In genomic region chrX:16920116-16920515, GRCh38 we compare ENCODE assay signal across 24 cellular contexts. TPM values are rescaled to one million over a fixed set of nuclear protein-coding genes. Genes with fewer than 3 reads are reported as not detected.
DNase-seq lines count a peak whose midpoint lies in the region; ATAC-seq, FAIRE-seq and TF ChIP-seq lines count a peak whose summit lies in the region.
"Had no signal": no experiment of that assay in that cellular context is flagged by ENCODE, and none has a peak within 500 bp of the region (broad histone marks: within the 10 kb centered on the region; RNA-seq: fewer than 3 reads in every experiment).

No MANE protein-coding gene starts in this region.

- in situ Hi-C loops in HepG2 (cut with HindIII; ENCODE audit: extremely low pct_ligation_motif_present, low pct_unique_long_range_greater_than_20kb), result no loop called here

- POLR2A ChIA-PET in HepG2 (lab: Yijun Ruan, JAX) (no interaction called here), endothelial cell of umbilical vein (lab: Charles Lee) (no interaction called here), HEK293T (lab: Yijun Ruan, JAX) (no interaction called here)

- no peaks in the 10 kb centered on the region for H3K36me3 Mint-ChIP-seq in nephron (ENCODE audit: low read depth)
- H3K36me3 Mint-ChIP-seq: CD4-positive, CD25-positive, alpha-beta regulatory T cell had no signal

- TF ChIP-seq RAD21 in liver (IDR thresholded peaks at IDR 0.05) (no peak), HepG2 (CRISPR knock-in tag; IDR thresholded peaks at IDR 0.05) (no peak)

- no peaks in the 10 kb centered on the region for H4K20me1 ChIP-seq in HepG2 (ENCODE audit: insufficient read depth, low read length)
- H4K20me1 ChIP-seq in endothelial cell of umbilical vein (replicated peaks; ENCODE audit: control insufficient read depth, extremely low read depth, insufficient read depth, low read length), result no peaks in the 10 kb centered on the region

- BruUV-seq in HepG2 (replicated peaks; lab: Mats Ljungman, UMichigan) (no TSS peak), endothelial cell of umbilical vein (replicated peaks; lab: Mats Ljungman, UMichigan) (no TSS peak)

- no peak for TF ChIP-seq EP300 in HepG2 (IDR thresholded peaks at IDR 0.05; ENCODE audit: low read depth in 2 of 2, low read length in 2 of 2)
- no peak for TF ChIP-seq EP300 in HepG2 (CRISPR knock-in tag; IDR thresholded peaks at IDR 0.05; ENCODE audit: borderline replicate concordance)

- TF ChIP-seq POLR2A in HepG2 (IDR thresholded peaks at IDR 0.05; ENCODE audit: insufficient read depth in 1 of 2, low read depth in 2 of 2, low read length in 2 of 2) (no peak), endothelial cell of umbilical vein (IDR thresholded peaks at IDR 0.05; ENCODE audit: low read depth, low read length) (no peak)

- H3K27ac Mint-ChIP-seq in nephron, result peak overlapping the region in 2 of 3 experiments; percentile 18 to 46
- H3K27ac Mint-ChIP-seq: CD4-positive, CD25-positive, alpha-beta regulatory T cell had no signal

- H3K4me3 ChIP-seq in liver (ENCODE audit: low read depth in 1 of 3, low read length in 3 of 3), result no peak overlapping the region
- no peak overlapping the region for H3K4me3 ChIP-seq in HepG2 (replicated peaks in 1 of 3; ENCODE audit: insufficient read depth in 1 of 3, low read depth in 2 of 3, low read length in 3 of 3)
- H3K4me3 ChIP-seq in endothelial cell of umbilical vein (replicated peaks in 1 of 3; ENCODE audit: insufficient read depth in 1 of 3, low read depth in 1 of 3, low read length in 3 of 3), result no peak overlapping the region
- H3K4me3 ChIP-seq in lower lobe of right lung, result no peak overlapping the region
- H3K4me3 ChIP-seq: MG63, Peyer's patch had no signal

- H3K79me2 ChIP-seq in HepG2 (ENCODE audit: insufficient read depth, low read length) (no peaks in the 10 kb centered on the region), endothelial cell of umbilical vein (ENCODE audit: control insufficient read depth, insufficient read depth, low read length) (no peaks in the 10 kb centered on the region)

- H3K4me2 ChIP-seq in HepG2 (ENCODE audit: low read depth, low read length), result no peak overlapping the region
- H3K4me2 ChIP-seq in endothelial cell of umbilical vein (ENCODE audit: insufficient read depth, low read length), result no peak overlapping the region

- CTCF ChIA-PET in HepG2 (lab: Yijun Ruan, JAX; ENCODE audit: low intra/inter-chr PET ratio, low total read pairs), result no interaction called here
- CTCF ChIA-PET in endothelial cell of umbilical vein (lab: Charles Lee), result interaction anchor here (1.4 kb wide), 2 partner anchors 27 to 126 kb away, joined by 3 to 6 read pairs; no protein-coding TSS in a partner anchor
- CTCF ChIA-PET in HEK293T (lab: Yijun Ruan, JAX), result no interaction called here

- H3K9me3 ChIP-seq in liver (ENCODE audit: control insufficient read depth in 4 of 4, low read length in 3 of 4) (no peaks in the 10 kb centered on the region), HepG2 (ENCODE audit: low read length) (no peaks in the 10 kb centered on the region), endothelial cell of umbilical vein (replicated peaks; ENCODE audit: control insufficient read depth, insufficient read depth, low read length) (no peaks in the 10 kb centered on the region), lower lobe of right lung (no peaks in the 10 kb centered on the region)
- H3K9me3 ChIP-seq: BE2C, MG63, Peyer's patch had no signal

- H3K27me3 ChIP-seq in liver (ENCODE audit: control insufficient read depth in 4 of 4, insufficient read depth in 4 of 4, low read length in 3 of 4) (no peaks in the 10 kb centered on the region), HepG2 (ENCODE audit: control insufficient read depth in 1 of 2, insufficient read depth in 2 of 2, low read length in 2 of 2) (no peaks in the 10 kb centered on the region), endothelial cell of umbilical vein (ENCODE audit: control insufficient read depth in 2 of 2, insufficient read depth in 2 of 2, low read length in 2 of 2) (peaks cover 0 to 2% of the 10 kb centered on the region in 2 experiments), lower lobe of right lung (ENCODE audit: low read depth) (no peaks in the 10 kb centered on the region)
- H3K27me3 ChIP-seq: BE2C, MG63, Peyer's patch had no signal

- ATAC-seq in HepG2 (no peak), lower lobe of right lung (no peak), GM18867 (IDR thresholded peaks at IDR 0.05; ENCODE audit: unreplicated experiment) (no peak)
- ATAC-seq: Right ventricle myocardium inferior had no signal

- peaks cover 7% of the 10 kb centered on the region for H3K9me3 Mint-ChIP-seq in nephron

- no peaks in the 10 kb centered on the region for H3K9me1 ChIP-seq in endothelial cell of umbilical vein (replicated peaks; ENCODE audit: control insufficient read depth, extremely low read depth, insufficient read depth, low read length)

- FAIRE-seq in HepG2 (lab: Jason Lieb, UNC) (no peak), endothelial cell of umbilical vein (lab: Jason Lieb, UNC) (peak; percentile 70)

- H3K27me3 Mint-ChIP-seq in nephron (ENCODE audit: low read depth), result no peaks in the 10 kb centered on the region

- H3K4me3 Mint-ChIP-seq in nephron, result no peak overlapping the region

- H3K27ac ChIP-seq in liver (ENCODE audit: low read depth in 1 of 2, low read length in 2 of 2) (no peak overlapping the region), HepG2 (ENCODE audit: extremely low read length, insufficient read depth, low read length) (no peak overlapping the region), endothelial cell of umbilical vein (ENCODE audit: insufficient read depth, low read depth, low read length) (no peak overlapping the region), lower lobe of right lung (no peak overlapping the region)
- H3K27ac ChIP-seq: Peyer's patch had no signal

- no peak overlapping the region for H2AFZ ChIP-seq in HepG2 (ENCODE audit: low read length)
- no peak overlapping the region for H2AFZ ChIP-seq in endothelial cell of umbilical vein (ENCODE audit: low read depth, low read length)

- H3K4me1 ChIP-seq in liver (ENCODE audit: control insufficient read depth in 4 of 4, insufficient read depth in 4 of 4, low read length in 3 of 4) (no peaks in the 10 kb centered on the region), HepG2 (ENCODE audit: insufficient read depth, low read length) (no peaks in the 10 kb centered on the region), endothelial cell of umbilical vein (ENCODE audit: control insufficient read depth, extremely low read depth, insufficient read depth, low read length) (peaks cover 2% of the 10 kb centered on the region), lower lobe of right lung (no peaks in the 10 kb centered on the region)
- H3K4me1 ChIP-seq: BE2C, Peyer's patch had no signal

- dilution Hi-C loops in endothelial cell of umbilical vein (cut with MboI; ENCODE audit: extremely low pct_ligation_motif_present, low sequenced_read_pairs), result no loop called here

- DNase-seq in HepG2 (ENCODE audit: low spot score) (no peak), endothelial cell of umbilical vein (ENCODE audit: low read depth, low spot score) (peak; percentile 73), HEK293T (ENCODE audit: extremely low spot score) (no peak), lower lobe of right lung (no peak), T-helper 9 cell (no peak)
- DNase-seq: 8988T; BE2C; CD4-positive, CD25-positive, alpha-beta regulatory T cell; COR-L47; DMS 273 treated with DMSO at 0.1 percent for 48 hours; DND-41; IMR-90; Karpas-422; MG63; NCI-H1092 treated with DMSO at 0.1 percent for 48 hours; NCI-H510A; NCI-H748 treated with DMSO at 0.1 percent for 48 hours; NK-92 treated with Interleukin-12 subunit alpha and Interleukin-12 subunit beta, amount 100 ng/mL, for 24 hours; Peyer's patch had no signal

- intact Hi-C loops in HepG2 (cut with micrococcal nuclease; ENCODE audit: unreplicated experiment) (no loop called here), endothelial cell of umbilical vein (cut with micrococcal nuclease) (no loop called here), lower lobe of right lung (cut with DNase I) (no loop called here)

- TF ChIP-seq CTCF in liver (IDR thresholded peaks at IDR 0.05; ENCODE audit: low read depth, low read length, missing input control), result no peak
- TF ChIP-seq CTCF in HepG2 (CRISPR knock-in tag; IDR thresholded peaks at IDR 0.05), result no peak
- no peak for TF ChIP-seq CTCF in endothelial cell of umbilical vein (IDR thresholded peaks at IDR 0.05; ENCODE audit: extremely low read depth in 1 of 2, insufficient read depth in 1 of 2, low read depth in 1 of 2, low read length in 2 of 2)
- TF ChIP-seq CTCF in nephron (IDR thresholded peaks at IDR 0.05; ENCODE audit: unreplicated experiment in 3 of 3), result no peak
- no peak for TF ChIP-seq CTCF in lower lobe of right lung (IDR thresholded peaks at IDR 0.05)

- H3K36me3 ChIP-seq in liver (ENCODE audit: control insufficient read depth in 4 of 4, insufficient read depth in 3 of 4, low read depth in 1 of 4, low read length in 3 of 4) (no peaks in the 10 kb centered on the region), HepG2 (replicated peaks in 1 of 2; ENCODE audit: control insufficient read depth in 1 of 2, insufficient read depth in 2 of 2, low read length in 2 of 2) (no peaks in the 10 kb centered on the region), endothelial cell of umbilical vein (ENCODE audit: control insufficient read depth in 2 of 2, extremely low read depth in 1 of 2, insufficient read depth in 2 of 2, low read length in 2 of 2) (no peaks in the 10 kb centered on the region), lower lobe of right lung (no peaks in the 10 kb centered on the region)
- H3K36me3 ChIP-seq: BE2C, MG63, Peyer's patch had no signal

- H3K9ac ChIP-seq in liver (ENCODE audit: low read depth in 1 of 2, low read length in 2 of 2) (no peak overlapping the region), HepG2 (ENCODE audit: insufficient read depth, low read depth, low read length) (no peak overlapping the region), endothelial cell of umbilical vein (replicated peaks; ENCODE audit: extremely low read depth, insufficient read depth, low read length) (no peak overlapping the region)

- peaks cover 6% of the 10 kb centered on the region for H3K4me1 Mint-ChIP-seq in nephron
- H3K4me1 Mint-ChIP-seq: CD4-positive, CD25-positive, alpha-beta regulatory T cell had no signal

- WGBS in liver, result 30% methylated on average over 1 of the region's 1 CpG
- WGBS in HepG2 (ENCODE audit: low lambda C conversion rate), result 0% methylated on average over 1 of the region's 1 CpG

RNA-seq across cellular contexts. Expression of gene REPS2, which starts 26.3 kb away (rescaled TPM):
- total RNA-seq in liver (10 to 100 TPM in 1 of 2 donors, 1 to 10 TPM in 1; 5.0 to 10.7 TPM), HepG2 (2016; rRNA removed; fragmentation: Illumina TruSeq; extraction: Trizol) (0.58 and 0.84 TPM in 2 replicates), endothelial cell of umbilical vein (2.6 and 4.9 TPM in 2 replicates), lower lobe of right lung (18.5 TPM)
- polyA plus RNA-seq in liver (1 to 10 TPM; 3.5 to 7.5 TPM), HepG2 (2011; rRNA removed) (0.05 and 0.09 TPM in 2 replicates), endothelial cell of umbilical vein (0.78 and 0.91 TPM in 2 replicates)
- 0.79 and 1.2 TPM in 2 replicates for total RNA-seq in HepG2 (2016; cell fraction: cytosol; rRNA removed; fragmentation: Illumina TruSeq; extraction: Trizol; ENCODE audit: low read depth)
- total RNA-seq in HepG2 (2016; cell fraction: insoluble cytoplasmic fraction; rRNA removed; fragmentation: Illumina TruSeq; extraction: Trizol), result 0.43 and 0.73 TPM in 2 replicates
- total RNA-seq in HepG2 (2016; cell fraction: membrane; rRNA removed; fragmentation: Illumina TruSeq; extraction: Trizol), result 0.34 and 0.41 TPM in 2 replicates
- 0.44 and 0.47 TPM in 2 replicates for total RNA-seq in HepG2 (2016; cell fraction: nucleus; rRNA removed; fragmentation: Illumina TruSeq; extraction: Trizol)
- polyA plus RNA-seq in HepG2 (2011; cell fraction: cytosol; rRNA removed), result 0.04 and 0.13 TPM in 2 replicates
- 0.05 and 0.09 TPM in 2 replicates for polyA plus RNA-seq in HepG2 (2011; cell fraction: nucleus; rRNA removed)
- polyA plus RNA-seq in HepG2 (2012), result 0.23 and 1.3 TPM in 2 replicates
- polyA plus RNA-seq in HepG2 (2016; cell fraction: cytosol; fragmentation: Illumina TruSeq; extraction: Trizol; ENCODE audit: low read depth), result 0.20 and 0.40 TPM in 2 replicates
- polyA plus RNA-seq in HepG2 (2016; cell fraction: insoluble cytoplasmic fraction; fragmentation: Illumina TruSeq; extraction: Trizol; ENCODE audit: low read depth), result 0.49 and 0.75 TPM in 2 replicates
- polyA plus RNA-seq in HepG2 (2016; cell fraction: membrane; fragmentation: Illumina TruSeq; extraction: Trizol; ENCODE audit: low read depth), result 0.49 and 0.51 TPM in 2 replicates
- 0.45 and 0.57 TPM in 2 replicates for polyA plus RNA-seq in HepG2 (2016; cell fraction: nucleus; fragmentation: Illumina TruSeq; extraction: Trizol; ENCODE audit: insufficient read depth, low read depth)
- 0.34 and 6.5 TPM in 2 replicates for polyA minus RNA-seq in HepG2 (2011; rRNA and poly(A)+ RNA removed; ENCODE audit: low replicate concordance)
- polyA minus RNA-seq in HepG2 (2011; cell fraction: cytosol; rRNA and poly(A)+ RNA removed), result 0.10 and 0.26 TPM in 2 replicates
- polyA minus RNA-seq in HepG2 (2011; cell fraction: nucleus; rRNA and poly(A)+ RNA removed), result 0.64 and 0.75 TPM in 2 replicates
- polyA plus RNA-seq in endothelial cell of umbilical vein (2011; cell fraction: cytosol; rRNA removed), result 1.4 and 2.2 TPM in 2 replicates
- 1.2 and 1.7 TPM in 2 replicates for polyA plus RNA-seq in endothelial cell of umbilical vein (2011; cell fraction: nucleus; rRNA removed)
- 0.83 and 1.7 TPM in 2 replicates for polyA plus RNA-seq in endothelial cell of umbilical vein (2012)
- polyA minus RNA-seq in endothelial cell of umbilical vein, result 2.7 and 5.1 TPM in 2 replicates
- 2.7 TPM for polyA minus RNA-seq in endothelial cell of umbilical vein (2011; cell fraction: cytosol; rRNA and poly(A)+ RNA removed)
- 2.9 and 3.8 TPM in 2 replicates for polyA minus RNA-seq in endothelial cell of umbilical vein (2011; cell fraction: nucleus; rRNA and poly(A)+ RNA removed)
- total RNA-seq: G401 had no signal

RNA-seq across cellular contexts. Expression of gene RBBP7, which starts 50.0 kb away (rescaled TPM):
- 10 to 100 TPM; 32.5 to 77.9 TPM for total RNA-seq in liver
- 10 to 100 TPM; 34.0 to 37.1 TPM for polyA plus RNA-seq in liver
- 145 and 193 TPM in 2 replicates for total RNA-seq in HepG2 (2016; rRNA removed; fragmentation: Illumina TruSeq; extraction: Trizol)
- total RNA-seq in HepG2 (2016; cell fraction: cytosol; rRNA removed; fragmentation: Illumina TruSeq; extraction: Trizol; ENCODE audit: low read depth), result 57.4 and 66.6 TPM in 2 replicates
- 156 and 189 TPM in 2 replicates for total RNA-seq in HepG2 (2016; cell fraction: insoluble cytoplasmic fraction; rRNA removed; fragmentation: Illumina TruSeq; extraction: Trizol)
- 80.3 and 86.8 TPM in 2 replicates for total RNA-seq in HepG2 (2016; cell fraction: membrane; rRNA removed; fragmentation: Illumina TruSeq; extraction: Trizol)
- 80.6 and 89.8 TPM in 2 replicates for total RNA-seq in HepG2 (2016; cell fraction: nucleus; rRNA removed; fragmentation: Illumina TruSeq; extraction: Trizol)
- 80.1 and 89.5 TPM in 2 replicates for polyA plus RNA-seq in HepG2 (2011; rRNA removed)
- 53.0 and 73.9 TPM in 2 replicates for polyA plus RNA-seq in HepG2 (2011; cell fraction: cytosol; rRNA removed)
- polyA plus RNA-seq in HepG2 (2011; cell fraction: nucleus; rRNA removed), result 52.9 and 88.1 TPM in 2 replicates
- 92.8 and 105 TPM in 2 replicates for polyA plus RNA-seq in HepG2 (2012)
- polyA plus RNA-seq in HepG2 (2016; cell fraction: cytosol; fragmentation: Illumina TruSeq; extraction: Trizol; ENCODE audit: low read depth), result 39.1 and 41.4 TPM in 2 replicates
- polyA plus RNA-seq in HepG2 (2016; cell fraction: insoluble cytoplasmic fraction; fragmentation: Illumina TruSeq; extraction: Trizol; ENCODE audit: low read depth), result 192 and 194 TPM in 2 replicates
- polyA plus RNA-seq in HepG2 (2016; cell fraction: membrane; fragmentation: Illumina TruSeq; extraction: Trizol; ENCODE audit: low read depth), result 60.3 and 64.4 TPM in 2 replicates
- polyA plus RNA-seq in HepG2 (2016; cell fraction: nucleus; fragmentation: Illumina TruSeq; extraction: Trizol; ENCODE audit: insufficient read depth, low read depth), result 149 and 156 TPM in 2 replicates
- polyA minus RNA-seq in HepG2 (2011; rRNA and poly(A)+ RNA removed; ENCODE audit: low replicate concordance), result 67.0 and 365 TPM in 2 replicates
- 38.9 and 41.2 TPM in 2 replicates for polyA minus RNA-seq in HepG2 (2011; cell fraction: cytosol; rRNA and poly(A)+ RNA removed)
- 47.3 and 54.2 TPM in 2 replicates for polyA minus RNA-seq in HepG2 (2011; cell fraction: nucleus; rRNA and poly(A)+ RNA removed)
- total RNA-seq in endothelial cell of umbilical vein, result 129 and 130 TPM in 2 replicates
- polyA plus RNA-seq in endothelial cell of umbilical vein, result 69.7 and 81.5 TPM in 2 replicates
- 108 and 113 TPM in 2 replicates for polyA plus RNA-seq in endothelial cell of umbilical vein (2011; cell fraction: cytosol; rRNA removed)
- 156 and 195 TPM in 2 replicates for polyA plus RNA-seq in endothelial cell of umbilical vein (2011; cell fraction: nucleus; rRNA removed)
- 99.8 and 152 TPM in 2 replicates for polyA plus RNA-seq in endothelial cell of umbilical vein (2012)
- polyA minus RNA-seq in endothelial cell of umbilical vein, result 87.2 and 87.8 TPM in 2 replicates
- polyA minus RNA-seq in endothelial cell of umbilical vein (2011; cell fraction: cytosol; rRNA and poly(A)+ RNA removed), result 173 TPM
- 46.1 and 64.2 TPM in 2 replicates for polyA minus RNA-seq in endothelial cell of umbilical vein (2011; cell fraction: nucleus; rRNA and poly(A)+ RNA removed)
- total RNA-seq in lower lobe of right lung, result 61.7 TPM
